8 cellular contexts compared by ENCODE assay signal in genomic region chr14:58245562-58245961, GRCh38. TPM values are rescaled to one million over a fixed set of nuclear protein-coding genes. Genes with fewer than 3 reads are reported as not detected.
DNase-seq lines count a peak whose midpoint lies in the region; ATAC-seq and TF ChIP-seq lines count a peak whose summit lies in the region.

No MANE protein-coding gene starts in this region.

- no peak for TF ChIP-seq CTCF in left ventricle myocardium inferior (IDR thresholded peaks at IDR 0.05; ENCODE audit: borderline replicate concordance)
- no peak for TF ChIP-seq CTCF in astrocyte of the cerebellum (IDR thresholded peaks at IDR 0.05; ENCODE audit: low read depth, low read length, missing control alignments)

- H3K4me1 ChIP-seq in left ventricle myocardium inferior (peaks cover 57% of the 10 kb centered on the region), mesenchymal stem cell (ENCODE audit: control insufficient read depth, insufficient read depth, low read depth, low read length) (peaks cover 2% of the 10 kb centered on the region), aorta (ENCODE audit: control insufficient read depth in 1 of 2, insufficient read depth in 2 of 2, low read length in 2 of 2) (peaks cover 3 to 7% of the 10 kb centered on the region in 2 donors)

- H2AK5ac ChIP-seq in mesenchymal stem cell (ENCODE audit: low read length, severe bottlenecking) = no peak overlapping the region

- H4K91ac ChIP-seq in mesenchymal stem cell (ENCODE audit: low read length) = no peak overlapping the region

- H3K23ac ChIP-seq in mesenchymal stem cell (ENCODE audit: low read length in 2 of 2) = no peak overlapping the region

- H2BK12ac ChIP-seq in mesenchymal stem cell (ENCODE audit: low read length in 2 of 2) = no peak overlapping the region

- H4K8ac ChIP-seq in mesenchymal stem cell (ENCODE audit: low read length) = no peak overlapping the region

- DNase-seq in left ventricle myocardium inferior = no peak
- no peak for DNase-seq in left ventricle myocardium superior
- no peak for DNase-seq in astrocyte of the cerebellum (ENCODE audit: low read depth)
- no peak for DNase-seq in mesenchymal stem cell
- no peak for DNase-seq in aorta
- no peak for DNase-seq in stimulated activated CD4-positive, alpha-beta T cell treated with anti-CD3 and anti-CD28 coated beads, Interleukin-1b, Interleukin-23, amount 100 ng/mL, for 48 hours

- no peak overlapping the region for H2BK120ac ChIP-seq in mesenchymal stem cell (ENCODE audit: low read depth, low read length)

- H3K9ac ChIP-seq in mesenchymal stem cell (ENCODE audit: low read length) = peak overlapping the region; percentile 98

- H3K18ac ChIP-seq in mesenchymal stem cell (ENCODE audit: low read depth in 1 of 2, low read length in 2 of 2) = no peak overlapping the region

- no peak overlapping the region for H3K4ac ChIP-seq in mesenchymal stem cell (ENCODE audit: low read depth in 1 of 2, low read length in 2 of 2)

- no CpG with 5 or more reads among the region's 3 CpGs for WGBS in mesenchymal stem cell
- 5 to 6% methylated on average over 3 of the region's 3 CpGs for WGBS in aorta, 2 donors

- H3K9me3 ChIP-seq in left ventricle myocardium inferior (replicated peaks) = no peaks in the 10 kb centered on the region
- no peaks in the 10 kb centered on the region for H3K9me3 ChIP-seq in mesenchymal stem cell (ENCODE audit: control insufficient read depth, low read length)
- H3K9me3 ChIP-seq in aorta (ENCODE audit: control insufficient read depth, low read length) = no peaks in the 10 kb centered on the region

- H3K27me3 ChIP-seq in left ventricle myocardium inferior (ENCODE audit: low read depth) = no peaks in the 10 kb centered on the region
- no peaks in the 10 kb centered on the region for H3K27me3 ChIP-seq in mesenchymal stem cell (ENCODE audit: control insufficient read depth in 1 of 2, insufficient read depth in 1 of 2, low read length in 2 of 2)
- H3K27me3 ChIP-seq in aorta (ENCODE audit: control insufficient read depth in 1 of 2, insufficient read depth in 2 of 2, low read length in 1 of 2) = no peaks in the 10 kb centered on the region

- in situ Hi-C loops in astrocyte of the cerebellum (cut with HindIII; ENCODE audit: low sequenced_read_pairs) = no loop called here

- ATAC-seq in left ventricle myocardium superior (no peak), aorta (ENCODE audit: low FRiP score) (no peak), GM18861 (IDR thresholded peaks at IDR 0.05; ENCODE audit: unreplicated experiment) (no peak), GM18873 (IDR thresholded peaks at IDR 0.05; ENCODE audit: low FRiP score, unreplicated experiment) (no peak)

- H3K4me3 ChIP-seq in left ventricle myocardium inferior = peak overlapping the region; percentile 86
- H3K4me3 ChIP-seq in astrocyte of the cerebellum (ENCODE audit: low read depth, low read length) = peak overlapping the region; percentile 100
- peak overlapping the region; percentile 71 to 95 for H3K4me3 ChIP-seq in mesenchymal stem cell (ENCODE audit: insufficient read depth in 1 of 2, low read depth in 1 of 2, low read length in 2 of 2)
- H3K4me3 ChIP-seq in aorta (ENCODE audit: low read length in 2 of 2) = peak overlapping the region; percentile 65 to 98

- H3K4me2 ChIP-seq in mesenchymal stem cell (ENCODE audit: low read length, poor library complexity, severe bottlenecking) = peak overlapping the region; percentile 57

- no peak overlapping the region for H2BK15ac ChIP-seq in mesenchymal stem cell (ENCODE audit: low read depth, poor library complexity, severe bottlenecking)

- no peak overlapping the region for H2BK5ac ChIP-seq in mesenchymal stem cell (ENCODE audit: low read depth, low read length, poor library complexity, severe bottlenecking)

- H2AFZ ChIP-seq in mesenchymal stem cell (ENCODE audit: low read depth, low read length) = no peak overlapping the region

- H3K14ac ChIP-seq in mesenchymal stem cell (ENCODE audit: low read length in 2 of 2) = no peak overlapping the region

- H3K27ac ChIP-seq in left ventricle myocardium inferior (replicated peaks) = peak overlapping the region; percentile 95
- H3K27ac ChIP-seq in mesenchymal stem cell (ENCODE audit: low read length, poor library complexity, severe bottlenecking) = peak overlapping the region; percentile 99
- no peak overlapping the region for H3K27ac ChIP-seq in aorta (ENCODE audit: low read depth in 1 of 2, low read length in 2 of 2)

- H3K36me3 ChIP-seq in left ventricle myocardium inferior (peaks cover 26% of the 10 kb centered on the region), mesenchymal stem cell (ENCODE audit: control insufficient read depth in 1 of 2, insufficient read depth in 2 of 2, low read depth in 1 of 2, low read length in 2 of 2) (peaks cover 11 to 14% of the 10 kb centered on the region in 2 experiments), aorta (ENCODE audit: control insufficient read depth in 1 of 2, insufficient read depth in 2 of 2, low read length in 1 of 2) (no peaks in the 10 kb centered on the region)

- intact Hi-C loops in left ventricle myocardium inferior (cut with micrococcal nuclease) (no loop called here), left ventricle myocardium superior (cut with micrococcal nuclease) (loop anchor here (10.0 kb wide), 1 partner anchor 49 kb away; the partner anchor contains the start of gene ARID4A), aorta (cut with DNase I) (loop anchor here (2.0 to 5.0 kb wide), 2 partner anchors 52 to 53 kb away; partner anchors contain the start of gene ARID4A (in 2 of the 2))

- no peaks in the 10 kb centered on the region for H3K79me1 ChIP-seq in mesenchymal stem cell (replicated peaks; ENCODE audit: low read length, poor library complexity, severe bottlenecking)

RNA-seq across cellular contexts. Expression of gene PSMA3, which starts 0.9 kb away (rescaled TPM):
- 161 TPM for total RNA-seq in left ventricle myocardium inferior
- 163 TPM for total RNA-seq in left ventricle myocardium superior
- polyA plus RNA-seq in mesenchymal stem cell (2013, experiment 1 of 2) = 363 TPM
- 377 TPM for polyA plus RNA-seq in mesenchymal stem cell (2013, experiment 2 of 2)
- total RNA-seq in aorta = 100 to 1,000 TPM; 125 to 136 TPM
- 100 to 1,000 TPM; 104 to 140 TPM for polyA plus RNA-seq in aorta

RNA-seq across cellular contexts. Expression of gene ACTR10, which starts 45.6 kb away (rescaled TPM):
- total RNA-seq in left ventricle myocardium inferior (71.8 TPM), left ventricle myocardium superior (77.2 TPM), aorta (10 to 100 TPM; 66.9 to 73.0 TPM)
- 57.3 TPM for polyA plus RNA-seq in mesenchymal stem cell (2013, experiment 1 of 2)
- 63.5 TPM for polyA plus RNA-seq in mesenchymal stem cell (2013, experiment 2 of 2)
- 10 to 100 TPM; 47.3 to 95.6 TPM for polyA plus RNA-seq in aorta

RNA-seq across cellular contexts. Expression of gene ARID4A, which starts 52.8 kb away (rescaled TPM):
- 14.2 TPM for total RNA-seq in left ventricle myocardium inferior
- total RNA-seq in left ventricle myocardium superior = 16.4 TPM
- 19.1 TPM for polyA plus RNA-seq in mesenchymal stem cell (2013, experiment 1 of 2)
- polyA plus RNA-seq in mesenchymal stem cell (2013, experiment 2 of 2) = 17.8 TPM
- 10 to 100 TPM; 31.1 to 55.9 TPM for total RNA-seq in aorta
- 1 to 10 TPM; 7.8 to 9.0 TPM for polyA plus RNA-seq in aorta

Comparison
In these comparisons a context has a peak if more than half of its experiments do, and no peak if none do; other contexts are left out.
1. H3K27ac ChIP-seq: peak in left ventricle myocardium inferior (single experiment) and mesenchymal stem cell (single experiment); none in aorta (0 of 2).
2. Peak in every context shown above with its lines, with median percentiles within 50 percentile points of each other: H3K4me3 ChIP-seq.